Comparison of ENCODE assay signal across 8 cellular contexts in the genomic region with DNA sequence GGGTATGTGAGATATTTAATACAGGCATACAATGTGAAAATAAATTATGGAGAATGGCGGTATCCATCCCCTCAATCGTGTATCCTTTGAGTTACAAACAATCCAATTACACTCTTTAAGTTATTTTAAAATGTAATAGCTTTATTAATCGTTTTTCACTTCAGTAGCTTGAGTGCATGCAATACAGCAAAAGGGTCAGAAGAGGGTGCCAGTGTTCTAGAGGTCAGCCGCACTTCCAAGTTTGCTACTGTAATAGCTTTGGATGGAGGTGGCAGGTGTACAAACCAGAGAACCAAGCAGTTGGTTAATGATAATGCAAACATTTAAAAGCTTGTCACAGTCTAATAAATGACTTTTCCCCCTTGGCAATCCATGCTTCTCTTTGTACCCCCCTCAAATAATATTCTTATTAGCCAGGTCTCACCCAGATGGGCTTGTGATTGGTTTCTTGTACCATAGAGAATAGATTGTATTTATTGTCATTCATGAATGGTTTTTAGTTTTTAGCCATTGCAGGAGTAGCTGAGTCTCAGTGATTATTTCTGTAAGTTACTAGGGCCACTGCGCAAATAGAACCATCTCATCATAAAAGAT.
A peak's percentile ranks its signal among the peaks of the same experiment; 100 is the strongest.
DNase-seq lines count a peak whose midpoint lies in the region; ATAC-seq and TF ChIP-seq lines count a peak whose summit lies in the region.

No MANE protein-coding gene starts in this region.

- WGBS in prostate gland, result 22% methylated on average over 5 of the region's 5 CpGs

- H3K27me3 ChIP-seq in DOHH2 (ENCODE audit: control insufficient read depth, low read length), result no peaks in the 10 kb centered on the region
- H3K27me3 ChIP-seq in prostate gland (replicated peaks; ENCODE audit: insufficient read depth), result no peaks in the 10 kb centered on the region
- H3K27me3 ChIP-seq in vagina, result no peaks in the 10 kb centered on the region

- H3K9me2 ChIP-seq in DOHH2 (replicated peaks; ENCODE audit: control insufficient read depth, low read length), result no peaks in the 10 kb centered on the region

- no peaks in the 10 kb centered on the region for H3K9me3 ChIP-seq in DOHH2 (ENCODE audit: control insufficient read depth, insufficient read depth, low read length)
- H3K9me3 ChIP-seq in prostate gland, result no peaks in the 10 kb centered on the region
- no peaks in the 10 kb centered on the region for H3K9me3 ChIP-seq in vagina

- no peaks in the 10 kb centered on the region for H4K20me1 ChIP-seq in DOHH2 (ENCODE audit: control insufficient read depth, insufficient read depth, low read depth, low read length)

- no peak overlapping the region for H3K4me2 ChIP-seq in DOHH2 (ENCODE audit: low read length)

- no peaks in the 10 kb centered on the region for H3K79me2 ChIP-seq in DOHH2 (ENCODE audit: control insufficient read depth, low read length)

- no peak overlapping the region for H3K4me3 ChIP-seq in DOHH2 (ENCODE audit: low read length)
- no peak overlapping the region for H3K4me3 ChIP-seq in prostate gland
- no peak overlapping the region for H3K4me3 ChIP-seq in vagina

- intact Hi-C loops in Right ventricle myocardium inferior (cut with DNase I), result loop anchor here (1.0 kb wide), 1 partner anchor 465 kb away; no protein-coding TSS in a partner anchor
- intact Hi-C loops in prostate gland (cut with DNase I), result loop anchor here (2.0 kb wide), 1 partner anchor 465 kb away; no protein-coding TSS in a partner anchor
- intact Hi-C loops in vagina (cut with DNase I), result loop anchor here (10.0 kb wide), 1 partner anchor 467 kb away; no protein-coding TSS in a partner anchor

- peaks cover 9% of the 10 kb centered on the region; the same call in 1 of the 2 replicates for H3F3A ChIP-seq in DOHH2 (ENCODE audit: control insufficient read depth, insufficient read depth)

- ATAC-seq in Right ventricle myocardium inferior (peak; percentile 63), HG02759 (IDR thresholded peaks at IDR 0.05; ENCODE audit: unreplicated experiment) (no peak)

- DNase-seq in NCI-H1092 (lab: John Stamatoyannopoulos, UW) (peak; percentile 81), SK-N-DZ (ENCODE audit: low spot score) (peak; percentile 75), Right ventricle myocardium inferior (ENCODE audit: missing footprints) (no peak), prostate gland (ENCODE audit: low spot score) (peak; percentile 80), vagina (ENCODE audit: extremely low spot score in 2 of 2) (no peak)
- peak; percentile 68 for DNase-seq in activated naive CD4-positive, alpha-beta T cell treated with anti-CD3 and anti-CD28 coated beads, Interleukin-2, amount 50 U/mL, for 16 hours

- TF ChIP-seq CTCF in DOHH2 (IDR thresholded peaks at IDR 0.05; ENCODE audit: low read depth, low read length, poor library complexity, severe bottlenecking) (peak; percentile 93), prostate gland (IDR thresholded peaks at IDR 0.05) (peak; percentile 84 to 96 (median 92)), vagina (IDR thresholded peaks at IDR 0.05) (peak; percentile 59 to 90 (median 87))

- TF ChIP-seq POLR2A in prostate gland (IDR thresholded peaks at IDR 0.05) (no peak), vagina (IDR thresholded peaks at IDR 0.05) (no peak)

- H3K27ac ChIP-seq in DOHH2 (ENCODE audit: low read depth, low read length) (no peak overlapping the region), prostate gland (no peak overlapping the region), vagina (no peak overlapping the region)

- H3K36me3 ChIP-seq in DOHH2 (ENCODE audit: control insufficient read depth, low read length), result peaks cover 2% of the 10 kb centered on the region; the same call in 1 of the 2 replicates
- H3K36me3 ChIP-seq in prostate gland, result no peaks in the 10 kb centered on the region
- no peaks in the 10 kb centered on the region for H3K36me3 ChIP-seq in vagina

- H3K4me1 ChIP-seq in DOHH2 (ENCODE audit: control insufficient read depth, low read length) (no peaks in the 10 kb centered on the region), prostate gland (replicated peaks) (no peaks in the 10 kb centered on the region), vagina (no peaks in the 10 kb centered on the region)

Comparison
In these comparisons a context has a peak if more than half of its experiments do, and no peak if none do; other contexts are left out.
1. DNase-seq: peak in NCI-H1092 (single experiment), SK-N-DZ (single experiment), activated naive CD4-positive, alpha-beta T cell treated with anti-CD3 and anti-CD28 coated beads, Interleukin-2, amount 50 U/mL, for 16 hours (single experiment) and prostate gland (single experiment); none in Right ventricle myocardium inferior (single experiment) and vagina (0 of 2).
2. Peak in every context shown above with its lines, with median percentiles within 50 percentile points of each other: CTCF ChIP-seq.